ENCODE assay signal across 19 cellular contexts in the genomic region with DNA sequence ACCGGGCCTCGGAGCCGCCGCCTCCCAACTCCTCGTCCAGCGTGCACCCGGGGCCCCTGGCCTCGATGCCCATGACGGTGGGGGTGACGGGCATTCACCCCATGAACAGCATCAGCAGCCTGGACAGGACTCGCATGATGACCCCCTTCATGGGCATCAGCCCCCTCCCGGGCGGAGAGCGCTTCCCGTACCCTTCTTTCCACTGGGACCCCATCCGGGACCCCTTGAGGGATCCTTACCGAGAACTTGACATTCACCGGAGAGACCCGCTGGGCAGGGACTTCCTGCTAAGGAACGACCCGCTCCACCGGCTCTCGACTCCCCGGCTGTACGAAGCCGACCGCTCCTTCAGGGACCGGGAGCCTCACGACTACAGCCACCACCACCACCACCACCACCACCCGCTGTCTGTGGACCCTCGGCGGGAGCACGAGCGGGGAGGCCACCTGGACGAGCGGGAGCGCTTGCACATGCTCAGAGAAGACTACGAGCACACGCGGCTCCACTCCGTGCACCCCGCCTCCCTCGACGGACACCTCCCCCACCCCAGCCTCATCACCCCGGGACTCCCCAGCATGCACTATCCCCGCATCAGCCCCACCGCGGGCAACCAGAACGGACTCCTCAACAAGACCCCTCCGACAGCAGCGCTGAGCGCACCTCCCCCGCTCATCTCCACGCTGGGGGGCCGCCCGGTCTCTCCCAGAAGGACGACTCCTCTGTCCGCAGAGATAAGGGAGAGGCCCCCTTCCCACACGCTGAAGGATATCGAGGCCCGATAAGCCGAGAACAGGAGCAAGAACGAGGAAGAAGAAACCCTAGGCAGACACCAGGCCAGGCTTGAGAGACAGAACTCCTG.
A peak's percentile ranks its signal among the peaks of the same experiment; 100 is the strongest.
DNase-seq lines count a peak whose midpoint lies in the region; ATAC-seq, FAIRE-seq and TF ChIP-seq lines count a peak whose summit lies in the region.
"Had no signal": no experiment of that assay in that cellular context is flagged by ENCODE, and none has a peak within 500 bp of the region (broad histone marks: within the 10 kb centered on the region; RNA-seq: fewer than 3 reads in every experiment).

No MANE protein-coding gene starts in this region.

- peaks cover 28% of the 10 kb centered on the region for H3K36me3 ChIP-seq in H7 (replicated peaks; ENCODE audit: control insufficient read depth, insufficient read depth, low read length)
- no peaks in the 10 kb centered on the region for H3K36me3 ChIP-seq in endothelial cell of umbilical vein (ENCODE audit: control insufficient read depth in 2 of 2, extremely low read depth in 1 of 2, insufficient read depth in 2 of 2, low read length in 2 of 2)
- peaks cover 29% of the 10 kb centered on the region for H3K36me3 ChIP-seq in neural progenitor cell
- H3K36me3 ChIP-seq in upper lobe of right lung: peaks cover 41% of the 10 kb centered on the region

- no peak for TF ChIP-seq CTCF in endothelial cell of umbilical vein (IDR thresholded peaks at IDR 0.05; ENCODE audit: extremely low read depth in 1 of 2, insufficient read depth in 1 of 2, low read depth in 1 of 2, low read length in 2 of 2)
- TF ChIP-seq CTCF in neural progenitor cell (IDR thresholded peaks at IDR 0.05): no peak
- TF ChIP-seq CTCF in upper lobe of right lung (IDR thresholded peaks at IDR 0.05): no peak

- no peak overlapping the region for H2AFZ ChIP-seq in endothelial cell of umbilical vein (ENCODE audit: low read depth, low read length)
- no peak overlapping the region for H2AFZ ChIP-seq in neural progenitor cell (replicated peaks)
- H2AFZ ChIP-seq: GM23248 had no signal

- ATAC-seq in upper lobe of right lung (peak; percentile 26), left ventricle myocardium superior (no peak)
- ATAC-seq: A549; CD8-positive, alpha-beta T cell had no signal

- no peak overlapping the region for H3K4me3 ChIP-seq in H7 (ENCODE audit: insufficient read depth, low read depth, low read length)
- no peak overlapping the region for H3K4me3 ChIP-seq in endothelial cell of umbilical vein (replicated peaks in 1 of 3; ENCODE audit: insufficient read depth in 1 of 3, low read depth in 1 of 3, low read length in 3 of 3)
- no peak overlapping the region for H3K4me3 ChIP-seq in neural progenitor cell
- no peak overlapping the region for H3K4me3 ChIP-seq in upper lobe of right lung
- H3K4me3 ChIP-seq: A549, GM23248 had no signal

- no peak overlapping the region for H3K27ac Mint-ChIP-seq in neural progenitor cell
- H3K27ac Mint-ChIP-seq: CD8-positive, alpha-beta T cell had no signal

- dilution Hi-C loops in endothelial cell of umbilical vein (cut with MboI; ENCODE audit: extremely low pct_ligation_motif_present, low sequenced_read_pairs): no loop called here

- no peaks in the 10 kb centered on the region for H3K79me2 ChIP-seq in endothelial cell of umbilical vein (ENCODE audit: control insufficient read depth, insufficient read depth, low read length)
- peaks cover 19% of the 10 kb centered on the region for H3K79me2 ChIP-seq in neural progenitor cell (ENCODE audit: low read depth)

- no peak overlapping the region for H3K4me3 Mint-ChIP-seq in neural progenitor cell
- H3K4me3 Mint-ChIP-seq: CD8-positive, alpha-beta T cell had no signal

- H3K4me2 ChIP-seq in endothelial cell of umbilical vein (ENCODE audit: insufficient read depth, low read length) (no peak overlapping the region), neural progenitor cell (no peak overlapping the region)
- H3K4me2 ChIP-seq: A549 had no signal

- H4K20me1 ChIP-seq in endothelial cell of umbilical vein (replicated peaks; ENCODE audit: control insufficient read depth, extremely low read depth, insufficient read depth, low read length) (no peaks in the 10 kb centered on the region), neural progenitor cell (ENCODE audit: low read depth) (peaks cover 21% of the 10 kb centered on the region)

- POLR2A ChIA-PET in endothelial cell of umbilical vein (lab: Charles Lee): no interaction called here

- FAIRE-seq in endothelial cell of umbilical vein (lab: Jason Lieb, UNC): no peak
- FAIRE-seq: A549, RCC 7860 had no signal

- no peak for TF ChIP-seq POLR2A in endothelial cell of umbilical vein (IDR thresholded peaks at IDR 0.05; ENCODE audit: low read depth, low read length)

- H3K27me3 ChIP-seq in H7 (ENCODE audit: control insufficient read depth, insufficient read depth, low read length): no peaks in the 10 kb centered on the region
- no peaks in the 10 kb centered on the region for H3K27me3 ChIP-seq in endothelial cell of umbilical vein (ENCODE audit: control insufficient read depth in 2 of 2, insufficient read depth in 2 of 2, low read length in 2 of 2)
- no peaks in the 10 kb centered on the region for H3K27me3 ChIP-seq in neural progenitor cell
- H3K27me3 ChIP-seq in upper lobe of right lung: no peaks in the 10 kb centered on the region

- no peaks in the 10 kb centered on the region for H3K9me1 ChIP-seq in endothelial cell of umbilical vein (replicated peaks; ENCODE audit: control insufficient read depth, extremely low read depth, insufficient read depth, low read length)

- CTCF ChIA-PET in endothelial cell of umbilical vein (lab: Charles Lee): no interaction called here

- no peaks in the 10 kb centered on the region for H3K4me1 ChIP-seq in endothelial cell of umbilical vein (ENCODE audit: control insufficient read depth, extremely low read depth, insufficient read depth, low read length)
- H3K4me1 ChIP-seq in neural progenitor cell: no peaks in the 10 kb centered on the region
- no peaks in the 10 kb centered on the region for H3K4me1 ChIP-seq in upper lobe of right lung
- H3K4me1 ChIP-seq: A549 had no signal

- H3K9me3 ChIP-seq in endothelial cell of umbilical vein (replicated peaks; ENCODE audit: control insufficient read depth, insufficient read depth, low read length) (no peaks in the 10 kb centered on the region), neural progenitor cell (ENCODE audit: low read depth) (no peaks in the 10 kb centered on the region), upper lobe of right lung (no peaks in the 10 kb centered on the region)
- H3K9me3 ChIP-seq: A549 had no signal

- intact Hi-C loops in endothelial cell of umbilical vein (cut with micrococcal nuclease) (no loop called here), upper lobe of right lung (cut with DNase I) (no loop called here), left ventricle myocardium superior (cut with micrococcal nuclease) (no loop called here)

- H3K9me3 Mint-ChIP-seq in neural progenitor cell: no peaks in the 10 kb centered on the region
- H3K9me3 Mint-ChIP-seq: CD8-positive, alpha-beta T cell had no signal

- TSS peak; percentile 11 for BruUV-seq in endothelial cell of umbilical vein (replicated peaks; lab: Mats Ljungman, UMichigan)

- H3K27ac ChIP-seq in endothelial cell of umbilical vein (ENCODE audit: insufficient read depth, low read depth, low read length): no peak overlapping the region
- peak overlapping the region; percentile 60 for H3K27ac ChIP-seq in neural progenitor cell
- no peak overlapping the region for H3K27ac ChIP-seq in upper lobe of right lung
- H3K27ac ChIP-seq: A549, GM23248 had no signal

- DNase-seq in H7: peak; percentile 59
- DNase-seq in endothelial cell of umbilical vein (ENCODE audit: low read depth, low spot score): no peak
- DNase-seq in neural progenitor cell (ENCODE audit: low spot score): no peak
- DNase-seq in upper lobe of right lung: no peak
- no peak for DNase-seq in NCI-H1694 treated with DMSO at 0.1 percent for 48 hours (lab: John Stamatoyannopoulos, UW)
- no peak for DNase-seq in activated naive CD4-positive, alpha-beta T cell (lab: John Stamatoyannopoulos, UW)
- no peak for DNase-seq in left ventricle myocardium superior
- DNase-seq: Calu3; CD8-positive, alpha-beta T cell; GF-D8; GM23248; NCI-H1092 treated with DMSO at 0.1 percent for 48 hours; NCI-H1694; NCI-H2227 treated with DMSO at 0.1 percent for 48 hours; NCI-H510A treated with DMSO at 0.1 percent for 48 hours; NCI-H774; Right ventricle myocardium superior had no signal

- peaks cover 53% of the 10 kb centered on the region for H3K36me3 Mint-ChIP-seq in neural progenitor cell

- H3K4me1 Mint-ChIP-seq in neural progenitor cell: peaks cover 3% of the 10 kb centered on the region

- peaks cover 75% of the 10 kb centered on the region for H3F3A ChIP-seq in neural progenitor cell (ENCODE audit: low read depth)

- no peak overlapping the region for H3K9ac ChIP-seq in endothelial cell of umbilical vein (replicated peaks; ENCODE audit: extremely low read depth, insufficient read depth, low read length)
- no peak overlapping the region for H3K9ac ChIP-seq in neural progenitor cell
- H3K9ac ChIP-seq: GM23248 had no signal

- H3K27me3 Mint-ChIP-seq in neural progenitor cell (ENCODE audit: insufficient read depth, low read depth): peaks cover 5% of the 10 kb centered on the region

TF ChIP-seq in endothelial cell of umbilical vein, 7 proteins besides CTCF, POLR2A, EP300 and RAD21:
- TF ChIP-seq JUN (IDR thresholded peaks at IDR 0.05; ENCODE audit: borderline replicate concordance, insufficient read depth, insufficient read length, low read depth) (no peak), EZH2 (IDR thresholded peaks at IDR 0.05; ENCODE audit: borderline replicate concordance, low read depth, low read length, severe bottlenecking) (no peak), GATA2 (IDR thresholded peaks at IDR 0.05; ENCODE audit: insufficient read depth, insufficient read length, low read depth, low read length) (no peak), POLR2AphosphoS5 (IDR thresholded peaks at IDR 0.05; ENCODE audit: insufficient read depth, low read depth, low read length) (no peak), FOS (IDR thresholded peaks at IDR 0.05; ENCODE audit: borderline replicate concordance, insufficient read depth, low read length) (no peak)
- TF ChIP-seq, protein P1, sequence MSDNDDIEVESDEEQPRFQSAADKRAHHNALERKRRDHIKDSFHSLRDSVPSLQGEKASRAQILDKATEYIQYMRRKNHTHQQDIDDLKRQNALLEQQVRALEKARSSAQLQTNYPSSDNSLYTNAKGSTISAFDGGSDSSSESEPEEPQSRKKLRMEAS (IDR thresholded peaks at IDR 0.05; ENCODE audit: insufficient read depth, insufficient read length): no peak
